ENCODE assay signal across 23 cellular contexts in the genomic region with DNA sequence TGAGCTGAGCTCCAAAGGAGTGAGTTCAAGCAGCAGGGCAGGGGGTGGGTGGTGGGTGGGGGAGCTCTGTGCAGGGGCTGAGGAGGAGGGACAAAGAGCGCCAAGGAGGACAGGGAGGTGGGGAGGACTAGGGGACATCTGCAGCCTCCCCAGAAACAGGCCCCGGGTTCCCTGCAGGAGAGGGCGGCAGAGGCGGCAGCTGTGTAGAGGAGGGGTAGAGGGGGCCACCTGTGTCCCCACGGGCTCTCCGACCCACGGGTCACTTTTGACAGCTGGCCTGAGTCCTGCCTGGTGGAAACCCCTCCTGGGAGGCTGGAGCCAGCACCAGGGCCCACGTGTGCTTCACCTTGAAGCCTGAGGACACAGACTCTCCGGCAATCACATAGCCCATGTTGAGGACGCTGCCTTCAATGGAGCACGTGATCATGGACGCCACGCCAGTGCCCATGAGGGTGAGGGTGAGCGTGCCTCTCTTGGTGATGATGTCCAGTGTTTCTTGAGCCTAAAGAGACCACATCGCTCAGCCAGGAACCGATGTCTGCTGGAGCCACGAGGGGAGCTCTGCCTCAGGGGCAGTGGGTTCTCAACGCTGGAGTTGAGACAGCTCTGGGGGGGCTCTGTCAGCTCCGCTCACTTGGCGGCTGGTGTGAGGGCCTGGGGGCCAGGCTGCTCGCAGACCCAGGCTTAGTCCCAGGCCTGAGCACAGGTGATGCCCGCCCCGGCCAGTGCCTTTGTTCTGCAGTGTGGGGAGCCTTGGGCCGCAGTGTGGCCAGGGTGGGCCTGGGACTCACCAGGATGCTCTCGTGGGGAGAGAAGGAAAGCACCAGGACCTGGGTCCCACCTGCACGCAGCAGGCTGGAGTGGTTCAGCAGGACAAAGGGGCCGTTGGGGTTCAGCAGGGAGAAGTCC. TPM values are rescaled to one million over a fixed set of nuclear protein-coding genes. Genes with fewer than 3 reads are reported as not detected.
DNase-seq lines count a peak whose midpoint lies in the region; ATAC-seq, FAIRE-seq and TF ChIP-seq lines count a peak whose summit lies in the region.
"Had no signal": no experiment of that assay in that cellular context is flagged by ENCODE, and none has a peak within 500 bp of the region (broad histone marks: within the 10 kb centered on the region; RNA-seq: fewer than 3 reads in every experiment).

No MANE protein-coding gene starts in this region.

- H3F3A ChIP-seq in SK-N-SH (replicated peaks; ENCODE audit: insufficient read depth), result no peaks in the 10 kb centered on the region

- no peaks in the 10 kb centered on the region for H3K4me1 Mint-ChIP-seq in endothelial cell (ENCODE audit: unreplicated experiment)
- H3K4me1 Mint-ChIP-seq in stimulated activated memory B cell treated with anti-CD40 and anti-IgM and Interleukin-4, amounts not matched to agents 10 μg/mL and 1 μg/mL and 100 μg/mL, for 72 hours, result no peaks in the 10 kb centered on the region
- H3K4me1 Mint-ChIP-seq: B cell; CD8-positive, alpha-beta memory T cell had no signal

- POLR2A ChIA-PET in SK-N-SH (lab: Yijun Ruan, JAX), result no interaction called here
- POLR2A ChIA-PET in HEK293 (lab: Yijun Ruan, JAX), result no interaction called here

- DNase-seq in SK-N-SH (peak; percentile 26), endothelial cell (ENCODE audit: low spot score) (no peak), pancreas (peak in 4 of 6 donors; percentile 19 to 63 (median 46)), NCI-H748 treated with DMSO at 0.1 percent for 48 hours (lab: John Stamatoyannopoulos, UW) (no peak), MV-4-11 (lab: John Stamatoyannopoulos, UW) (no peak)
- DNase-seq: 8988T; CD8-positive, alpha-beta memory T cell; DMS79; GOT3; MM.1S; NCI-H1105; NCI-H2081 treated with DMSO at 0.1 percent for 48 hours; NK-92 treated with Interleukin-12 subunit alpha and Interleukin-12 subunit beta, amount 100 ng/mL, for 24 hours; SHP77 had no signal

- intact Hi-C loops in pancreas (cut with DNase I), result no loop called here

- H3K36me3 ChIP-seq in SK-N-SH (replicated peaks in 1 of 2; ENCODE audit: control insufficient read depth in 1 of 2, insufficient read depth in 2 of 2, low read length in 1 of 2), result no peaks in the 10 kb centered on the region
- no peaks in the 10 kb centered on the region for H3K36me3 ChIP-seq in HEK293 (ENCODE audit: control insufficient read depth in 2 of 2, insufficient read depth in 1 of 2, low read length in 2 of 2)
- H3K36me3 ChIP-seq in pancreas, result no peaks in the 10 kb centered on the region

- no peak overlapping the region for H3K4me2 ChIP-seq in SK-N-SH

- peaks cover 2% of the 10 kb centered on the region for H3K27me3 Mint-ChIP-seq in endothelial cell (ENCODE audit: unreplicated experiment)
- peaks cover 35% of the 10 kb centered on the region for H3K27me3 Mint-ChIP-seq in stimulated activated memory B cell treated with anti-CD40 and anti-IgM and Interleukin-4, amounts not matched to agents 10 μg/mL and 1 μg/mL and 100 μg/mL, for 72 hours
- H3K27me3 Mint-ChIP-seq: CD8-positive, alpha-beta memory T cell had no signal

- TF ChIP-seq CTCF in SK-N-SH (IDR thresholded peaks at IDR 0.05), result no peak
- no peak for TF ChIP-seq CTCF in HEK293 (tag by site-specific recombination; IDR thresholded peaks at IDR 0.05)
- TF ChIP-seq CTCF in endothelial cell (IDR thresholded peaks at IDR 0.05; ENCODE audit: unreplicated experiment), result no peak
- TF ChIP-seq CTCF in pancreas (IDR thresholded peaks at IDR 0.05), result no peak

- WGBS in SK-N-SH (ENCODE audit: low lambda C conversion rate), result 85% methylated on average over 4 of the region's 27 CpGs
- WGBS in pancreas, 2 donors, result 81 to 88% methylated on average over 25 to 27 of the region's 27 CpGs

- no peak for TF ChIP-seq RAD21 in SK-N-SH (IDR thresholded peaks at IDR 0.05; ENCODE audit: low read length)

- no peak overlapping the region for H2AFZ ChIP-seq in SK-N-SH (ENCODE audit: low read depth)

- no peaks in the 10 kb centered on the region for H4K20me1 ChIP-seq in SK-N-SH (ENCODE audit: insufficient read depth)

- no peaks in the 10 kb centered on the region for H3K79me2 ChIP-seq in SK-N-SH (ENCODE audit: insufficient read depth)

- H3K4me3 ChIP-seq in SK-N-SH (ENCODE audit: low read depth in 2 of 2, low read length in 1 of 2), result no peak overlapping the region
- H3K4me3 ChIP-seq in HEK293 (ENCODE audit: low read depth, low read length), result no peak overlapping the region
- H3K4me3 ChIP-seq in pancreas, result no peak overlapping the region

- CTCF ChIA-PET in SK-N-SH (lab: Yijun Ruan, JAX) (interaction anchor here (1.0 to 1.7 kb wide), 3 partner anchors 19 to 119 kb away, joined by 4 to 5 read pairs (median 4); no protein-coding TSS in a partner anchor), HEK293 (lab: Yijun Ruan, JAX) (no interaction called here)

- H3K27me3 ChIP-seq in SK-N-SH (ENCODE audit: insufficient read depth) (no peaks in the 10 kb centered on the region), pancreas (no peaks in the 10 kb centered on the region)

- FAIRE-seq in pancreas (lab: Jason Lieb, UNC), result no peak
- FAIRE-seq: RCC 7860 had no signal

- H3K27ac ChIP-seq in SK-N-SH (ENCODE audit: low read depth in 2 of 2, low read length in 1 of 2), result no peak overlapping the region
- H3K27ac ChIP-seq in HEK293 (ENCODE audit: extremely low read depth, low read depth, low read length), result no peak overlapping the region
- no peak overlapping the region for H3K27ac ChIP-seq in pancreas
- H3K27ac ChIP-seq: HL-60 had no signal

- H3K4me3 Mint-ChIP-seq in endothelial cell (ENCODE audit: unreplicated experiment), result peak overlapping the region; percentile 62
- no peak overlapping the region for H3K4me3 Mint-ChIP-seq in stimulated activated memory B cell treated with anti-CD40 and anti-IgM and Interleukin-4, amounts not matched to agents 10 μg/mL and 1 μg/mL and 100 μg/mL, for 72 hours
- H3K4me3 Mint-ChIP-seq: B cell; CD8-positive, alpha-beta memory T cell; IgD-negative memory B cell had no signal

- ATAC-seq in SK-N-SH treated with all-trans-retinoic acid at 6 μM for 48 hours (no peak), pancreas (no peak)
- no peak for ATAC-seq in stimulated activated memory B cell treated with anti-CD40 and anti-IgM and Interleukin-4, amounts not matched to agents 10 μg/mL and 1 μg/mL and 100 μg/mL, for 72 hours
- ATAC-seq: HCT116 had no signal

- no peak for TF ChIP-seq EP300 in SK-N-SH (IDR thresholded peaks at IDR 0.05; ENCODE audit: borderline replicate concordance in 1 of 2, low read depth in 1 of 2, low read length in 1 of 2)

- H3K27ac Mint-ChIP-seq in endothelial cell (ENCODE audit: unreplicated experiment), result no peak overlapping the region
- no peak overlapping the region for H3K27ac Mint-ChIP-seq in stimulated activated memory B cell treated with anti-CD40 and anti-IgM and Interleukin-4, amounts not matched to agents 10 μg/mL and 1 μg/mL and 100 μg/mL, for 72 hours
- H3K27ac Mint-ChIP-seq: CD8-positive, alpha-beta memory T cell; IgD-negative memory B cell had no signal

- no peaks in the 10 kb centered on the region for H3K9me3 ChIP-seq in SK-N-SH
- H3K9me3 ChIP-seq in HEK293 (ENCODE audit: control insufficient read depth, insufficient read depth, low read depth, low read length), result no peaks in the 10 kb centered on the region
- H3K9me3 ChIP-seq in pancreas, result no peaks in the 10 kb centered on the region

- H3K4me1 ChIP-seq in SK-N-SH (ENCODE audit: control insufficient read depth in 1 of 2, insufficient read depth in 2 of 2, low read depth in 1 of 2, low read length in 1 of 2) (no peaks in the 10 kb centered on the region), HEK293 (ENCODE audit: control insufficient read depth, insufficient read depth, low read length) (no peaks in the 10 kb centered on the region), pancreas (peaks cover 0 to 7% (median 0%) of the 10 kb centered on the region in 3 donors)

- no peak overlapping the region for H3K9ac ChIP-seq in SK-N-SH

- no peaks in the 10 kb centered on the region for H3K36me3 Mint-ChIP-seq in endothelial cell (ENCODE audit: low read depth, unreplicated experiment)
- H3K36me3 Mint-ChIP-seq in stimulated activated memory B cell treated with anti-CD40 and anti-IgM and Interleukin-4, amounts not matched to agents 10 μg/mL and 1 μg/mL and 100 μg/mL, for 72 hours, result no peaks in the 10 kb centered on the region
- H3K36me3 Mint-ChIP-seq: CD8-positive, alpha-beta memory T cell; IgD-negative memory B cell had no signal

- H3K9me2 ChIP-seq in SK-N-SH, result no peaks in the 10 kb centered on the region

- H3K9me3 Mint-ChIP-seq in endothelial cell (ENCODE audit: unreplicated experiment), result no peaks in the 10 kb centered on the region
- H3K9me3 Mint-ChIP-seq in stimulated activated memory B cell treated with anti-CD40 and anti-IgM and Interleukin-4, amounts not matched to agents 10 μg/mL and 1 μg/mL and 100 μg/mL, for 72 hours, result no peaks in the 10 kb centered on the region
- H3K9me3 Mint-ChIP-seq: CD8-positive, alpha-beta memory T cell; IgD-negative memory B cell had no signal

TF ChIP-seq in SK-N-SH treated with all-trans-retinoic acid at 6 μM for 48 hours, 23 proteins besides CTCF, POLR2A, EP300 and RAD21 (continues in another document):
- TF ChIP-seq ARNTL (CRISPR knock-in tag; IDR thresholded peaks at IDR 0.05; ENCODE audit: borderline replicate concordance, low read depth) (no peak), ZFP3 (CRISPR knock-in tag; IDR thresholded peaks at IDR 0.05) (no peak)

RNA-seq across cellular contexts. Expression of gene TMEM52, which starts 6.6 kb away (rescaled TPM):
- polyA plus RNA-seq in SK-N-SH (2012; rRNA removed), result 3.8 and 4.8 TPM in 2 replicates
- 1.7 and 2.8 TPM in 2 replicates for polyA plus RNA-seq in SK-N-SH (2012; cell fraction: cytosol; rRNA removed)
- 8.9 and 11.6 TPM in 2 replicates for polyA plus RNA-seq in SK-N-SH (2012; cell fraction: nucleus; rRNA removed)
- 0.92 TPM for total RNA-seq in endothelial cell (ENCODE audit: unreplicated experiment)
- 10 to 100 TPM; 43.6 to 98.9 (median 78.6) TPM for total RNA-seq in pancreas
- 100 to 1,000 TPM in 1 of 2 donors, 10 to 100 TPM in 1; 72.2 to 120 TPM for polyA plus RNA-seq in pancreas
- polyA plus RNA-seq: IgD-negative memory B cell had no signal

RNA-seq across cellular contexts. Expression of gene CALML6, which starts 10.6 kb away (rescaled TPM):
- polyA plus RNA-seq in SK-N-SH (2012; rRNA removed) (0.87 and 1.3 TPM in 2 replicates), pancreas (1 to 10 TPM; 3.6 to 4.4 TPM)
- polyA plus RNA-seq in SK-N-SH (2012; cell fraction: cytosol; rRNA removed), result 0.03 TPM in 2 replicates
- polyA plus RNA-seq in SK-N-SH (2012; cell fraction: nucleus; rRNA removed), result 8.0 and 11.4 TPM in 2 replicates
- total RNA-seq in endothelial cell (ENCODE audit: unreplicated experiment) (0.64 TPM), pancreas (1 to 10 TPM in 3 of 6 donors, under 1 TPM in 3; 0.39 to 1.4 (median 0.86) TPM)
- total RNA-seq: HT1080 had no signal
- polyA plus RNA-seq: CD8-positive, alpha-beta memory T cell; IgD-negative memory B cell had no signal

RNA-seq across cellular contexts. Expression of gene GNB1, which starts 34.8 kb away (rescaled TPM):
- 355 and 364 TPM in 2 replicates for polyA plus RNA-seq in SK-N-SH (2012; rRNA removed)
- polyA plus RNA-seq in SK-N-SH (2012; cell fraction: cytosol; rRNA removed), result 284 and 376 TPM in 2 replicates
- polyA plus RNA-seq in SK-N-SH (2012; cell fraction: nucleus; rRNA removed), result 202 and 299 TPM in 2 replicates
- 427 TPM for total RNA-seq in endothelial cell (ENCODE audit: unreplicated experiment)
- total RNA-seq in pancreas, result 100 to 1,000 TPM in 2 of 6 donors, 10 to 100 TPM in 4; 75.4 to 160 (median 97.5) TPM
- 10 to 100 TPM; 42.3 to 71.1 TPM for polyA plus RNA-seq in pancreas

Comparison
In these comparisons a context has a peak if more than half of its experiments do, and no peak if none do; other contexts are left out.
1. DNase-seq: peak in SK-N-SH (single experiment) and pancreas (4 of 6); none in endothelial cell (single experiment), NCI-H748 treated with DMSO at 0.1 percent for 48 hours (single experiment) and MV-4-11 (single experiment).
2. RNA of gene TMEM52, which starts 6.6 kb away (total RNA-seq): 43.6 to 98.9 TPM in pancreas; 0.92 TPM in endothelial cell (single experiment); every median in the first group is over 10 times any median in the second.